In genomic region chr15:41501191-41501917, GRCh38 we compare ENCODE assay signal across 9 cellular contexts. TPM values are rescaled to one million over a fixed set of nuclear protein-coding genes. Genes with fewer than 3 reads are reported as not detected.
A peak's percentile ranks its signal among the peaks of the same experiment; 100 is the strongest.
DNase-seq lines count a peak whose midpoint lies in the region; ATAC-seq, FAIRE-seq and TF ChIP-seq lines count a peak whose summit lies in the region.
"Had no signal": no experiment of that assay in that cellular context is flagged by ENCODE, and none has a peak within 500 bp of the region (broad histone marks: within the 10 kb centered on the region; RNA-seq: fewer than 3 reads in every experiment).

No MANE protein-coding gene starts in this region.

- H3K4me1 ChIP-seq in SK-N-SH (ENCODE audit: control insufficient read depth in 1 of 2, insufficient read depth in 2 of 2, low read depth in 1 of 2, low read length in 1 of 2), result peaks cover 0 to 8% of the 10 kb centered on the region in 2 experiments; a peak in 1 of 4 replicates
- H3K4me1 ChIP-seq in endothelial cell of umbilical vein (ENCODE audit: control insufficient read depth, extremely low read depth, insufficient read depth, low read length), result peaks cover 15% of the 10 kb centered on the region

- H4K20me1 ChIP-seq in SK-N-SH (ENCODE audit: insufficient read depth), result no peaks in the 10 kb centered on the region
- H4K20me1 ChIP-seq in endothelial cell of umbilical vein (replicated peaks; ENCODE audit: control insufficient read depth, extremely low read depth, insufficient read depth, low read length), result no peaks in the 10 kb centered on the region

- H3K9me3 ChIP-seq in SK-N-SH, result no peaks in the 10 kb centered on the region
- H3K9me3 ChIP-seq in endothelial cell of umbilical vein (replicated peaks; ENCODE audit: control insufficient read depth, insufficient read depth, low read length), result no peaks in the 10 kb centered on the region

- dilution Hi-C loops in endothelial cell of umbilical vein (cut with MboI; ENCODE audit: extremely low pct_ligation_motif_present, low sequenced_read_pairs), result no loop called here

- no peaks in the 10 kb centered on the region for H3K79me2 ChIP-seq in SK-N-SH (ENCODE audit: insufficient read depth)
- H3K79me2 ChIP-seq in endothelial cell of umbilical vein (ENCODE audit: control insufficient read depth, insufficient read depth, low read length), result no peaks in the 10 kb centered on the region

- WGBS in SK-N-SH (ENCODE audit: low lambda C conversion rate), result 47% methylated on average over 23 of the region's 56 CpGs

- H3K4me3 ChIP-seq in GM08714 (ENCODE audit: low read length) (peak overlapping the region; percentile 9; the same call in 1 of the 2 replicates), SK-N-SH (ENCODE audit: low read depth in 2 of 2, low read length in 1 of 2) (no peak overlapping the region; a peak in 1 of 4 replicates), endothelial cell of umbilical vein (replicated peaks in 1 of 3; ENCODE audit: insufficient read depth in 1 of 3, low read depth in 1 of 3, low read length in 3 of 3) (peak overlapping the region in 1 of 3 experiments; percentile 34)

- H3K9me2 ChIP-seq in SK-N-SH, result no peaks in the 10 kb centered on the region

- H3K27ac ChIP-seq in SK-N-SH (ENCODE audit: low read depth in 2 of 2, low read length in 1 of 2), result no peak overlapping the region
- H3K27ac ChIP-seq in endothelial cell of umbilical vein (ENCODE audit: insufficient read depth, low read depth, low read length), result no peak overlapping the region

- no peak for TF ChIP-seq EP300 in SK-N-SH (IDR thresholded peaks at IDR 0.05; ENCODE audit: borderline replicate concordance in 1 of 2, low read depth in 1 of 2, low read length in 1 of 2)

- DNase-seq in SK-N-SH (peak; percentile 75), endothelial cell of umbilical vein (ENCODE audit: low read depth, low spot score) (peak; percentile 46), omental fat pad (ENCODE audit: low spot score) (no peak), HK-2 (ENCODE audit: unreplicated experiment) (no peak), RKO (ENCODE audit: low spot score) (no peak)

- peak; percentile 31 for ATAC-seq in omental fat pad (ENCODE audit: low FRiP score)
- no peak for ATAC-seq in HG03457 (IDR thresholded peaks at IDR 0.05; ENCODE audit: unreplicated experiment)
- no peak for ATAC-seq in GM21786 (IDR thresholded peaks at IDR 0.05; ENCODE audit: unreplicated experiment)

- H3K9me1 ChIP-seq in endothelial cell of umbilical vein (replicated peaks; ENCODE audit: control insufficient read depth, extremely low read depth, insufficient read depth, low read length), result no peaks in the 10 kb centered on the region

- no peaks in the 10 kb centered on the region for H3F3A ChIP-seq in SK-N-SH (replicated peaks; ENCODE audit: insufficient read depth)

- H3K9ac ChIP-seq in SK-N-SH, result no peak overlapping the region
- H3K9ac ChIP-seq in endothelial cell of umbilical vein (replicated peaks; ENCODE audit: extremely low read depth, insufficient read depth, low read length), result no peak overlapping the region

- no TSS peak for BruUV-seq in endothelial cell of umbilical vein (replicated peaks; lab: Mats Ljungman, UMichigan)

- no peak for TF ChIP-seq POLR2A in endothelial cell of umbilical vein (IDR thresholded peaks at IDR 0.05; ENCODE audit: low read depth, low read length)

- FAIRE-seq in endothelial cell of umbilical vein (lab: Jason Lieb, UNC), result peak; percentile 81
- FAIRE-seq: colon had no signal

- CTCF ChIA-PET in SK-N-SH (lab: Yijun Ruan, JAX) (no interaction called here), endothelial cell of umbilical vein (lab: Charles Lee) (interaction anchor here (0.7 to 1.4 kb wide), 3 partner anchors 9 to 42 kb away, joined by 3 to 6 read pairs (median 4); no protein-coding TSS in a partner anchor)

- H3K36me3 ChIP-seq in SK-N-SH (replicated peaks in 1 of 2; ENCODE audit: control insufficient read depth in 1 of 2, insufficient read depth in 2 of 2, low read length in 1 of 2), result no peaks in the 10 kb centered on the region
- no peaks in the 10 kb centered on the region for H3K36me3 ChIP-seq in endothelial cell of umbilical vein (ENCODE audit: control insufficient read depth in 2 of 2, extremely low read depth in 1 of 2, insufficient read depth in 2 of 2, low read length in 2 of 2)

- H3K4me2 ChIP-seq in SK-N-SH, result peak overlapping the region; percentile 55
- peak overlapping the region; percentile 52 for H3K4me2 ChIP-seq in endothelial cell of umbilical vein (ENCODE audit: insufficient read depth, low read length)

- H2AFZ ChIP-seq in SK-N-SH (ENCODE audit: low read depth), result no peak overlapping the region
- no peak overlapping the region for H2AFZ ChIP-seq in endothelial cell of umbilical vein (ENCODE audit: low read depth, low read length)

- H3K27me3 ChIP-seq in SK-N-SH (ENCODE audit: insufficient read depth) (no peaks in the 10 kb centered on the region; the same call in 1 of the 2 replicates), endothelial cell of umbilical vein (ENCODE audit: control insufficient read depth in 2 of 2, insufficient read depth in 2 of 2, low read length in 2 of 2) (peaks cover 27 to 36% of the 10 kb centered on the region in 2 experiments)

- intact Hi-C loops in endothelial cell of umbilical vein (cut with micrococcal nuclease), result loop anchor here (5.0 kb wide), 1 partner anchor 41 kb away; the partner anchor contains the start of gene RPAP1

- POLR2A ChIA-PET in SK-N-SH (lab: Yijun Ruan, JAX) (no interaction called here), endothelial cell of umbilical vein (lab: Charles Lee) (no interaction called here)

- TF ChIP-seq CTCF in SK-N-SH (IDR thresholded peaks at IDR 0.05), result no peak
- TF ChIP-seq CTCF in endothelial cell of umbilical vein (IDR thresholded peaks at IDR 0.05; ENCODE audit: extremely low read depth in 1 of 2, insufficient read depth in 1 of 2, low read depth in 1 of 2, low read length in 2 of 2), result no peak
- TF ChIP-seq CTCF in omental fat pad (IDR thresholded peaks at IDR 0.05), result no peak

- TF ChIP-seq RAD21 in SK-N-SH (IDR thresholded peaks at IDR 0.05; ENCODE audit: low read length), result no peak

RNA-seq across cellular contexts. Expression of gene ITPKA, which starts 7.7 kb away (rescaled TPM):
- polyA plus RNA-seq in SK-N-SH (2012; rRNA removed), result 1.0 and 2.2 TPM in 2 replicates
- polyA plus RNA-seq in SK-N-SH (2012; cell fraction: cytosol; rRNA removed), result 0.60 and 1.1 TPM in 2 replicates
- polyA plus RNA-seq in SK-N-SH (2012; cell fraction: nucleus; rRNA removed), result 4.9 and 7.4 TPM in 2 replicates
- total RNA-seq in endothelial cell of umbilical vein, result 0.18 and 0.66 TPM in 2 replicates
- 0.14 and 0.25 TPM in 2 replicates for polyA plus RNA-seq in endothelial cell of umbilical vein
- polyA plus RNA-seq in endothelial cell of umbilical vein (2011; cell fraction: cytosol; rRNA removed), result 0.09 and 0.13 TPM in 2 replicates
- 0.22 and 1.1 TPM in 2 replicates for polyA plus RNA-seq in endothelial cell of umbilical vein (2011; cell fraction: nucleus; rRNA removed)
- polyA plus RNA-seq in endothelial cell of umbilical vein (2012), result 0.21 TPM in 1 of 2 replicates, not detected in the other
- 0.11 TPM in 1 of 2 replicates, not detected in the other for polyA minus RNA-seq in endothelial cell of umbilical vein
- 3.4 TPM for polyA minus RNA-seq in endothelial cell of umbilical vein (2011; cell fraction: cytosol; rRNA and poly(A)+ RNA removed)
- not detected in 2 replicates for polyA minus RNA-seq in endothelial cell of umbilical vein (2011; cell fraction: nucleus; rRNA and poly(A)+ RNA removed)
- 1 to 10 TPM in 2 of 4 donors, not detected in 2; 1.2 to 2.0 TPM for total RNA-seq in omental fat pad

RNA-seq across cellular contexts. Expression of gene LTK, which starts 12.3 kb away (rescaled TPM):
- 0.06 and 0.07 TPM in 2 replicates for polyA plus RNA-seq in SK-N-SH (2012; rRNA removed)
- polyA plus RNA-seq in SK-N-SH (2012; cell fraction: cytosol; rRNA removed), result 0.01 and 0.07 TPM in 2 replicates
- polyA plus RNA-seq in SK-N-SH (2012; cell fraction: nucleus; rRNA removed), result 0.87 and 1.6 TPM in 2 replicates
- total RNA-seq in endothelial cell of umbilical vein, result 0.15 and 0.21 TPM in 2 replicates
- 0.17 and 0.18 TPM in 2 replicates for polyA plus RNA-seq in endothelial cell of umbilical vein
- polyA plus RNA-seq in endothelial cell of umbilical vein (2011; cell fraction: cytosol; rRNA removed), result 0.05 and 0.11 TPM in 2 replicates
- polyA plus RNA-seq in endothelial cell of umbilical vein (2011; cell fraction: nucleus; rRNA removed), result 0.55 and 0.56 TPM in 2 replicates
- polyA plus RNA-seq in endothelial cell of umbilical vein (2012), result 0.12 TPM in 1 of 2 replicates, not detected in the other
- 0.32 TPM in 1 of 2 replicates, not detected in the other for polyA minus RNA-seq in endothelial cell of umbilical vein
- polyA minus RNA-seq in endothelial cell of umbilical vein (2011; cell fraction: cytosol; rRNA and poly(A)+ RNA removed), result not detected
- polyA minus RNA-seq in endothelial cell of umbilical vein (2011; cell fraction: nucleus; rRNA and poly(A)+ RNA removed), result 0.24 TPM in 1 of 2 replicates, not detected in the other
- 1 to 10 TPM in 1 of 4 donors, under 1 TPM in 2, not detected in 1; 0.19 to 1.3 (median 0.84) TPM for total RNA-seq in omental fat pad

RNA-seq across cellular contexts. Expression of gene RPAP1, which starts 42.7 kb away (rescaled TPM):
- polyA plus RNA-seq in SK-N-SH (2012; rRNA removed), result 18.0 and 20.2 TPM in 2 replicates
- 8.4 and 10.4 TPM in 2 replicates for polyA plus RNA-seq in SK-N-SH (2012; cell fraction: cytosol; rRNA removed)
- 54.9 and 55.9 TPM in 2 replicates for polyA plus RNA-seq in SK-N-SH (2012; cell fraction: nucleus; rRNA removed)
- 40.0 and 41.3 TPM in 2 replicates for total RNA-seq in endothelial cell of umbilical vein
- polyA plus RNA-seq in endothelial cell of umbilical vein, result 18.5 and 18.7 TPM in 2 replicates
- 11.9 and 12.3 TPM in 2 replicates for polyA plus RNA-seq in endothelial cell of umbilical vein (2011; cell fraction: cytosol; rRNA removed)
- 31.7 and 35.9 TPM in 2 replicates for polyA plus RNA-seq in endothelial cell of umbilical vein (2011; cell fraction: nucleus; rRNA removed)
- polyA plus RNA-seq in endothelial cell of umbilical vein (2012), result 27.1 and 29.0 TPM in 2 replicates
- polyA minus RNA-seq in endothelial cell of umbilical vein, result 13.3 and 18.7 TPM in 2 replicates
- polyA minus RNA-seq in endothelial cell of umbilical vein (2011; cell fraction: cytosol; rRNA and poly(A)+ RNA removed), result 17.1 TPM
- 21.2 and 21.6 TPM in 2 replicates for polyA minus RNA-seq in endothelial cell of umbilical vein (2011; cell fraction: nucleus; rRNA and poly(A)+ RNA removed)
- total RNA-seq in omental fat pad, result 10 to 100 TPM; 16.4 to 29.1 (median 20.3) TPM

RNA-seq across cellular contexts. Expression of gene TYRO3, which starts 57.7 kb away (rescaled TPM):
- polyA plus RNA-seq in SK-N-SH (2012; rRNA removed) (8.7 and 10.3 TPM in 2 replicates), endothelial cell of umbilical vein (13.3 and 14.1 TPM in 2 replicates)
- polyA plus RNA-seq in SK-N-SH (2012; cell fraction: cytosol; rRNA removed), result 4.9 and 8.9 TPM in 2 replicates
- 9.2 and 10.5 TPM in 2 replicates for polyA plus RNA-seq in SK-N-SH (2012; cell fraction: nucleus; rRNA removed)
- total RNA-seq in endothelial cell of umbilical vein (14.5 and 18.8 TPM in 2 replicates), omental fat pad (10 to 100 TPM; 13.4 to 59.9 (median 40.6) TPM)
- 13.9 and 15.2 TPM in 2 replicates for polyA plus RNA-seq in endothelial cell of umbilical vein (2011; cell fraction: cytosol; rRNA removed)
- 12.1 and 18.0 TPM in 2 replicates for polyA plus RNA-seq in endothelial cell of umbilical vein (2011; cell fraction: nucleus; rRNA removed)
- 14.3 and 21.4 TPM in 2 replicates for polyA plus RNA-seq in endothelial cell of umbilical vein (2012)
- polyA minus RNA-seq in endothelial cell of umbilical vein, result 32.8 and 39.4 TPM in 2 replicates
- polyA minus RNA-seq in endothelial cell of umbilical vein (2011; cell fraction: cytosol; rRNA and poly(A)+ RNA removed), result 62.3 TPM
- polyA minus RNA-seq in endothelial cell of umbilical vein (2011; cell fraction: nucleus; rRNA and poly(A)+ RNA removed), result 5.9 and 9.5 TPM in 2 replicates

Comparison
In these comparisons a context has a peak if more than half of its experiments do, and no peak if none do; other contexts are left out.
1. DNase-seq: peak in SK-N-SH (single experiment) and endothelial cell of umbilical vein (single experiment); none in omental fat pad (single experiment), HK-2 (single experiment) and RKO (single experiment).